3 cellular contexts compared by ENCODE assay signal in the genomic region with DNA sequence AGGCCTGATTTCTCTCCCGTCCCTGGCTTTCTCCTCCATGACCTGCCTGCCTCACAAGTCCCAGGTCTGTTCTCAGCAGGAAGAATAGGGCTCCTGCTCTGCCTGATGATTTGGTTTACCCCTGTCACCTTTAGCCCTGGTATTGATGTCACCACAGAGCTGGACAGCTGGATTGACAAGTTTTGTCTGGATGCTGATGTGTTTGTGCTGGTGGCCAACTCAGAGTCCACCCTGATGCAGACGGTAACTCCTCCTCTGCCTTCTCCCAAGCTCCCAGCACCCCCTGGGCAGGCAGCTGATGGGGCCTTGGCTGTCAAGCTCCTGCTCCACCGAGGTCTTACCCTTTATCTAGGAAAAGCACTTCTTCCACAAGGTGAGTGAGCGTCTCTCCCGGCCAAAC.
TF ChIP-seq lines count a peak whose summit lies in the region.

No MANE protein-coding gene starts in this region.

TF ChIP-seq in HepG2, 621 proteins besides CTCF, POLR2A, EP300 and RAD21:
- TF ChIP-seq KAT2B (IDR thresholded peaks at IDR 0.05; ENCODE audit: borderline replicate concordance, low read depth, low read length) = no peak
- no peak for TF ChIP-seq NRL (CRISPR knock-in tag; IDR thresholded peaks at IDR 0.05; ENCODE audit: borderline replicate concordance)
- TF ChIP-seq ZNF496 (CRISPR knock-in tag; IDR thresholded peaks at IDR 0.05; ENCODE audit: insufficient replicate concordance) = no peak
- TF ChIP-seq ZNF83 (CRISPR knock-in tag; IDR thresholded peaks at IDR 0.05; ENCODE audit: borderline replicate concordance) = no peak
- TF ChIP-seq SSRP1 (CRISPR knock-in tag; IDR thresholded peaks at IDR 0.05) = no peak
- no peak for TF ChIP-seq ZBTB21 (CRISPR knock-in tag; IDR thresholded peaks at IDR 0.05)
- no peak for TF ChIP-seq PHF21A (CRISPR knock-in tag; IDR thresholded peaks at IDR 0.05)
- TF ChIP-seq ZNF816 (CRISPR knock-in tag; IDR thresholded peaks at IDR 0.05; ENCODE audit: borderline replicate concordance) = no peak
- TF ChIP-seq, protein P1, sequence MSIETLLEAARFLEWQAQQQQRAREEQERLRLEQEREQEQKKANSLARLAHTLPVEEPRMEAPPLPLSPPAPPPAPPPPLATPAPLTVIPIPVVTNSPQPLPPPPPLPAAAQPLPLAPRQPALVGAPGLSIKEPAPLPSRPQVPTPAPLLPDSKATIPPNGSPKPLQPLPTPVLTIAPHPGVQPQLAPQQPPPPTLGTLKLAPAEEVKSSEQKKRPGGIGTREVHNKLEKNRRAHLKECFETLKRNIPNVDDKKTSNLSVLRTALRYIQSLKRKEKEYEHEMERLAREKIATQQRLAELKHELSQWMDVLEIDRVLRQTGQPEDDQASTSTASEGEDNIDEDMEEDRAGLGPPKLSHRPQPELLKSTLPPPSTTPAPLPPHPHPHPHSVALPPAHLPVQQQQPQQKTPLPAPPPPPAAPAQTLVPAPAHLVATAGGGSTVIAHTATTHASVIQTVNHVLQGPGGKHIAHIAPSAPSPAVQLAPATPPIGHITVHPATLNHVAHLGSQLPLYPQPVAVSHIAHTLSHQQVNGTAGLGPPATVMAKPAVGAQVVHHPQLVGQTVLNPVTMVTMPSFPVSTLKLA (IDR thresholded peaks at IDR 0.05) = no peak

TF ChIP-seq in GM12878, 131 proteins besides CTCF, POLR2A, EP300 and RAD21:
- TF ChIP-seq, protein P2, sequence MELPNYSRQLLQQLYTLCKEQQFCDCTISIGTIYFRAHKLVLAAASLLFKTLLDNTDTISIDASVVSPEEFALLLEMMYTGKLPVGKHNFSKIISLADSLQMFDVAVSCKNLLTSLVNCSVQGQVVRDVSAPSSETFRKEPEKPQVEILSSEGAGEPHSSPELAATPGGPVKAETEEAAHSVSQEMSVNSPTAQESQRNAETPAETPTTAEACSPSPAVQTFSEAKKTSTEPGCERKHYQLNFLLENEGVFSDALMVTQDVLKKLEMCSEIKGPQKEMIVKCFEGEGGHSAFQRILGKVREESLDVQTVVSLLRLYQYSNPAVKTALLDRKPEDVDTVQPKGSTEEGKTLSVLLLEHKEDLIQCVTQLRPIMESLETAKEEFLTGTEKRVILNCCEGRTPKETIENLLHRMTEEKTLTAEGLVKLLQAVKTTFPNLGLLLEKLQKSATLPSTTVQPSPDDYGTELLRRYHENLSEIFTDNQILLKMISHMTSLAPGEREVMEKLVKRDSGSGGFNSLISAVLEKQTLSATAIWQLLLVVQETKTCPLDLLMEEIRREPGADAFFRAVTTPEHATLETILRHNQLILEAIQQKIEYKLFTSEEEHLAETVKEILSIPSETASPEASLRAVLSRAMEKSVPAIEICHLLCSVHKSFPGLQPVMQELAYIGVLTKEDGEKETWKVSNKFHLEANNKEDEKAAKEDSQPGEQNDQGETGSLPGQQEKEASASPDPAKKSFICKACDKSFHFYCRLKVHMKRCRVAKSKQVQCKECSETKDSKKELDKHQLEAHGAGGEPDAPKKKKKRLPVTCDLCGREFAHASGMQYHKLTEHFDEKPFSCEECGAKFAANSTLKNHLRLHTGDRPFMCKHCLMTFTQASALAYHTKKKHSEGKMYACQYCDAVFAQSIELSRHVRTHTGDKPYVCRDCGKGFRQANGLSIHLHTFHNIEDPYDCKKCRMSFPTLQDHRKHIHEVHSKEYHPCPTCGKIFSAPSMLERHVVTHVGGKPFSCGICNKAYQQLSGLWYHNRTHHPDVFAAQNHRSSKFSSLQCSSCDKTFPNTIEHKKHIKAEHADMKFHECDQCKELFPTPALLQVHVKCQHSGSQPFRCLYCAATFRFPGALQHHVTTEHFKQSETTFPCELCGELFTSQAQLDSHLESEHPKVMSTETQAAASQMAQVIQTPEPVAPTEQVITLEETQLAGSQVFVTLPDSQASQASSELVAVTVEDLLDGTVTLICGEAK (IDR thresholded peaks at IDR 0.05; ENCODE audit: borderline replicate concordance) = no peak

TF ChIP-seq in GM12891, 5 proteins besides CTCF, POLR2A, EP300 and RAD21:
- TF ChIP-seq POU2F2 (IDR thresholded peaks at IDR 0.05; ENCODE audit: low read depth, low read length) (no peak), SPI1 (IDR thresholded peaks at IDR 0.05; ENCODE audit: low read depth, low read length) (no peak), PAX5 (IDR thresholded peaks at IDR 0.05; ENCODE audit: insufficient read depth, low read length, severe bottlenecking) (no peak), TAF1 (IDR thresholded peaks at IDR 0.05; ENCODE audit: low read depth, low read length) (no peak), POLR2AphosphoS5 (IDR thresholded peaks at IDR 0.05; ENCODE audit: low read depth, low read length) (no peak)
TF ChIP-seq in GM12891: peak in this region for 0.
